Comparison of ENCODE assay signal across 20 cellular contexts in the genomic region with DNA sequence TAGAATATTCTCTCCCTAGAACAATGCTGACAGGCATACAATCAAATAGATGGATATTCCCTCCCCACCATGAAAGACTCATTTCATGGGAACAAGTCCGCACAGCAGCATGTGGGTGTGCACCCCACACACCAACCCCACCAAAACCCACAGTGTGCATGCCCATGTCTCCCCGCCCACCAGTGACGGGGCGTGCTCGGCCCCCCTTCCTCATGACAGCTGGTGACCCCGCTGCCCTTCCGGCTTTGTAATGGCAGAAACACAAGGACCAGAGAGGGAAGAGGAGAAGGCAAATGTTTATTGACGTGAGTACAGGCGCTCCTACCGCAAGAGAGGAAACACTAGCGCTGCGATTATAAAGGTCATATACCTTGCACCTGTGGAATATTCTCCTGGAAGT. TPM values are rescaled to one million over a fixed set of nuclear protein-coding genes. Genes with fewer than 3 reads are reported as not detected.
DNase-seq lines count a peak whose midpoint lies in the region; ATAC-seq and TF ChIP-seq lines count a peak whose summit lies in the region.
"Had no signal": no experiment of that assay in that cellular context is flagged by ENCODE, and none has a peak within 500 bp of the region (broad histone marks: within the 10 kb centered on the region; RNA-seq: fewer than 3 reads in every experiment).

No MANE protein-coding gene starts in this region.

- H3K79me1 ChIP-seq in mesendoderm (ENCODE audit: low read length) = no peaks in the 10 kb centered on the region

- no peak overlapping the region for H3K56ac ChIP-seq in mesendoderm (ENCODE audit: low read length)

- H3K4ac ChIP-seq in mesendoderm (ENCODE audit: low read depth, low read length) = no peak overlapping the region

- H3K4me3 ChIP-seq in mesendoderm (ENCODE audit: low read length) (no peak overlapping the region), upper lobe of right lung (no peak overlapping the region)
- H3K4me3 ChIP-seq: ascending aorta, gastrocnemius medialis, GM23338, tibial artery had no signal

- H2AK5ac ChIP-seq in mesendoderm (ENCODE audit: low read length) = no peak overlapping the region

- H2BK120ac ChIP-seq in mesendoderm (ENCODE audit: low read depth, low read length) = no peak overlapping the region

- H2BK15ac ChIP-seq in mesendoderm (replicated peaks; ENCODE audit: low read depth) = no peak overlapping the region

- H3K27me3 ChIP-seq in mesendoderm (ENCODE audit: insufficient read depth, low read length, poor library complexity) (no peaks in the 10 kb centered on the region), upper lobe of right lung (no peaks in the 10 kb centered on the region)
- H3K27me3 ChIP-seq: ascending aorta, BE2C, gastrocnemius medialis had no signal

- no peak for ATAC-seq in upper lobe of right lung
- ATAC-seq in HG03175 (IDR thresholded peaks at IDR 0.05; ENCODE audit: unreplicated experiment) = no peak
- ATAC-seq in HG03442 (IDR thresholded peaks at IDR 0.05; ENCODE audit: unreplicated experiment) = no peak
- ATAC-seq: activated CD4-positive, alpha-beta T cell treated with anti-CD3 and anti-CD28 coated beads for 36 hours; gastrocnemius medialis had no signal

- no peak overlapping the region for H3K9ac ChIP-seq in mesendoderm (ENCODE audit: low read length)

- H2BK5ac ChIP-seq in mesendoderm (ENCODE audit: low read length) = peak overlapping the region; percentile 11

- no peaks in the 10 kb centered on the region for H3K9me3 ChIP-seq in upper lobe of right lung
- H3K9me3 ChIP-seq: ascending aorta, BE2C, gastrocnemius medialis, tibial artery had no signal

- H3K4me1 ChIP-seq in mesendoderm (ENCODE audit: control insufficient read depth, low read depth, low read length) (peaks cover 15% of the 10 kb centered on the region), upper lobe of right lung (no peaks in the 10 kb centered on the region)
- H3K4me1 ChIP-seq: ascending aorta, BE2C, gastrocnemius medialis, tibial artery had no signal

- H4K8ac ChIP-seq in mesendoderm (ENCODE audit: low read depth, low read length) = no peak overlapping the region

- TF ChIP-seq CTCF in upper lobe of right lung (IDR thresholded peaks at IDR 0.05) = no peak

- H3K23ac ChIP-seq in mesendoderm (ENCODE audit: low read length) = no peak overlapping the region

- H3K27ac ChIP-seq in mesendoderm (ENCODE audit: low read depth, low read length) (no peak overlapping the region), upper lobe of right lung (no peak overlapping the region)
- H3K27ac ChIP-seq: ascending aorta, gastrocnemius medialis, tibial artery had no signal

- peak; percentile 29 for DNase-seq in NCI-H82 (lab: John Stamatoyannopoulos, UW)
- no peak for DNase-seq in NCI-H82 treated with DMSO at 0.1 percent for 48 hours (lab: John Stamatoyannopoulos, UW; ENCODE audit: unreplicated experiment)
- peak; percentile 5 for DNase-seq in NCI-H69 (lab: John Stamatoyannopoulos, UW)
- no peak for DNase-seq in mesendoderm
- DNase-seq in upper lobe of right lung = peak; percentile 60
- DNase-seq: activated CD4-positive, alpha-beta T cell treated with anti-CD3 and anti-CD28 coated beads for 36 hours; activated naive CD8-positive, alpha-beta T cell treated with anti-CD3 and anti-CD28 coated beads, Interleukin-2, amount 10 ng/mL, durations not matched to agents 7 days and 5 days; activated T-cell treated with anti-CD3 and anti-CD28 coated beads for 4 hours; BE2C; caudate nucleus; gastrocnemius medialis; HFFc6; NCI-H187; OCI-M1; stimulated activated CD8-positive, alpha-beta memory T cell treated with anti-CD3 and anti-CD28 coated beads, Interleukin-4, amount 100 ng/mL, for 48 hours had no signal

- H3K36me3 ChIP-seq in mesendoderm (ENCODE audit: control insufficient read depth, insufficient read depth, low read length) (no peaks in the 10 kb centered on the region), upper lobe of right lung (no peaks in the 10 kb centered on the region)
- H3K36me3 ChIP-seq: ascending aorta, BE2C, gastrocnemius medialis, tibial artery had no signal

- H3K79me2 ChIP-seq in mesendoderm (ENCODE audit: control insufficient read depth, insufficient read depth, low read length) = no peaks in the 10 kb centered on the region

- no peak overlapping the region for H4K5ac ChIP-seq in mesendoderm (ENCODE audit: low read length)

- intact Hi-C loops in upper lobe of right lung (cut with DNase I) = no loop called here

- H3K4me2 ChIP-seq in mesendoderm (ENCODE audit: low read length) = no peak overlapping the region
- H3K4me2 ChIP-seq: GM23338 had no signal

- no peak overlapping the region for H3K18ac ChIP-seq in mesendoderm (ENCODE audit: low read length)

- WGBS in mesendoderm (ENCODE audit: extremely low coverage, insufficient coverage, low lambda C conversion rate) = no CpG with 5 or more reads among the region's 12 CpGs

RNA-seq across cellular contexts. Expression of gene ODC1, which starts 30.8 kb away (rescaled TPM):
- polyA plus RNA-seq in mesendoderm (2013, experiment 1 of 2) = 131 TPM
- 130 TPM for polyA plus RNA-seq in mesendoderm (2013, experiment 2 of 2)
- 50.9 TPM for total RNA-seq in upper lobe of right lung

Comparison
In these comparisons a context has a peak if more than half of its experiments do, and no peak if none do; other contexts are left out.
1. DNase-seq: peak in NCI-H82 (single experiment), NCI-H69 (single experiment) and upper lobe of right lung (single experiment); none in NCI-H82 treated with DMSO at 0.1 percent for 48 hours (single experiment) and mesendoderm (single experiment).